8 cellular contexts compared by ENCODE assay signal in the genomic region with DNA sequence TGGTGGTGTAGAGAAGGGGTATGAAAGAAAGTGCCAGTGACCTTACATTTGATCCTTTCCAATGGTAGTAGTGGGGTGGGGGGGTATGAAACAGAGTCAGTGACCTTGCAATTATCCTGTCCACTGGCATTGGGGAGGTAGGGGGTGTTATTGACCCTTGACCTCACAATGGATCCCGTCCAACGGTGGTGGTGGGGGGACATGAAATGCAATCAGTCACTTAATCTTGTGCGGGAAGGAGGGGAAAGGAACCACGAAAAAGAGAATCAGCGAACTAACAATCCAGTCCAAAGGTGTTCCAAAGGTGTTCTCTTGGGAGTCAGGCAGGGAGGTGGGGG. TPM values are rescaled to one million over a fixed set of nuclear protein-coding genes. Genes with fewer than 3 reads are reported as not detected.
DNase-seq lines count a peak whose midpoint lies in the region; ATAC-seq and TF ChIP-seq lines count a peak whose summit lies in the region.

No MANE protein-coding gene starts in this region.

- no peak for DNase-seq in GM12865 (ENCODE audit: low read depth)
- no peak for DNase-seq in T-cell
- no peak for DNase-seq in fibroblast of villous mesenchyme (ENCODE audit: low read depth)
- peak; percentile 59 for DNase-seq in sigmoid colon
- no peak for DNase-seq in NCI-H446 (lab: John Stamatoyannopoulos, UW)

- TF ChIP-seq POLR2A in sigmoid colon (IDR thresholded peaks at IDR 0.05): no peak

- peaks cover 0 to 21% (median 0%) of the 10 kb centered on the region in 4 donors for H3K4me1 ChIP-seq in sigmoid colon

- intact Hi-C loops in sigmoid colon (cut with DNase I): no loop called here

- no peaks in the 10 kb centered on the region for H3K27me3 ChIP-seq in sigmoid colon

- no peak for TF ChIP-seq EP300 in sigmoid colon (IDR thresholded peaks at IDR 0.05)

- peaks cover 29 to 38% (median 36%) of the 10 kb centered on the region in 3 donors for H3K4me1 Mint-ChIP-seq in T-cell

- peak overlapping the region; percentile 79 to 89 (median 86) for H3K27ac ChIP-seq in sigmoid colon

- CTCF ChIA-PET in T-cell (lab: Charles Lee): interaction anchor here in 1 of 2 donors (0.6 to 3.0 kb wide), 3 partner anchors 34 to 218 kb away, joined by 6 to 26 read pairs (median 6); no protein-coding TSS in a partner anchor

- H3K27me3 Mint-ChIP-seq in T-cell: peaks cover 2 to 3% of the 10 kb centered on the region in 2 donors

- peak overlapping the region; percentile 87 to 89 for H3K27ac Mint-ChIP-seq in T-cell

- H3K9me3 Mint-ChIP-seq in T-cell: no peaks in the 10 kb centered on the region

- ATAC-seq in T-cell (replicated peaks in 1 of 4) (no peak), GM18870 (IDR thresholded peaks at IDR 0.05; ENCODE audit: unreplicated experiment) (no peak), GM19023 (IDR thresholded peaks at IDR 0.05; ENCODE audit: unreplicated experiment) (no peak), HG03354 (IDR thresholded peaks at IDR 0.05; ENCODE audit: poor library complexity, severe bottlenecking, unreplicated experiment) (no peak)

- POLR2A ChIA-PET in T-cell (lab: Charles Lee): interaction anchor here in 1 of 2 donors (0.6 to 3.0 kb wide), 5 partner anchors 15 to 209 kb away, joined by 3 to 16 read pairs (median 5); no protein-coding TSS in a partner anchor

- no peaks in the 10 kb centered on the region for H3K9me3 ChIP-seq in sigmoid colon

- no peaks in the 10 kb centered on the region for H3K36me3 ChIP-seq in sigmoid colon

- H3K4me3 ChIP-seq in GM12865 (ENCODE audit: low read depth, low read length) (peak overlapping the region; percentile 85), fibroblast of villous mesenchyme (ENCODE audit: low read depth, low read length) (peak overlapping the region; percentile 60), sigmoid colon (peak overlapping the region; percentile 43 to 75 (median 72))

- no peaks in the 10 kb centered on the region for H3K36me3 Mint-ChIP-seq in T-cell

- TF ChIP-seq CTCF in GM12865 (IDR thresholded peaks at IDR 0.05; ENCODE audit: insufficient read depth, low read depth, low read length, missing control alignments) (no peak), fibroblast of villous mesenchyme (IDR thresholded peaks at IDR 0.05; ENCODE audit: insufficient read depth, low read depth, low read length) (no peak), sigmoid colon (IDR thresholded peaks at IDR 0.05) (no peak)

- peak overlapping the region; percentile 83 to 84 (median 84) for H3K4me3 Mint-ChIP-seq in T-cell

- 1 to 8% methylated on average over 5 of the region's 5 CpGs for WGBS in sigmoid colon, 2 donors

RNA-seq across cellular contexts. Expression of a gene that starts 0.6 kb away (rescaled TPM):
- 10 to 100 TPM; 17.0 to 23.6 (median 19.9) TPM for total RNA-seq in T-cell
- 3.9 and 4.5 TPM in 2 replicates for total RNA-seq in fibroblast of villous mesenchyme
- total RNA-seq in sigmoid colon: 10 to 100 TPM; 47.6 to 63.2 (median 59.0) TPM
- 10 to 100 TPM in 1 of 3 donors, 1 to 10 TPM in 2; 3.6 to 11.1 (median 9.7) TPM for polyA plus RNA-seq in sigmoid colon
